In the genomic region with DNA sequence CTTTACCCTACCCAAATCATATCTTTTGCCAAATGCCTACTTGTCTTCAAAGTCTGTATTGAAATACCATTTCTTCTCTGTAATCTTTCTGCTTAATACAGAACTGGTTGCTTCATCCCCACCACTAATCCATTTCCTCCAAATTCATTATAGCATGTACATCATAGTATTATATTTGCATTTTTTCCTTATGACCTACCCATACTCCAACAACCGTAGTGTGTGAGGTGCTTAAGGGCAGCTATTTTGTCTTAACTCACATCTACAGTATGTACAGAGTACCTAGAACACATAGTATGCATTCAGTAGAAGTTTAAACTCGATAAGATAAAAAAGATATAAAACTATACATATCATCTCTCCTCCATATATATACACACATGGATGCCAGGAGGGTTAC, we compare ENCODE assay signal across 16 cellular contexts. TPM values are rescaled to one million over a fixed set of nuclear protein-coding genes. Genes with fewer than 3 reads are reported as not detected.
A peak's percentile ranks its signal among the peaks of the same experiment; 100 is the strongest.
DNase-seq lines count a peak whose midpoint lies in the region; ATAC-seq and TF ChIP-seq lines count a peak whose summit lies in the region.
"Had no signal": no experiment of that assay in that cellular context is flagged by ENCODE, and none has a peak within 500 bp of the region (broad histone marks: within the 10 kb centered on the region; RNA-seq: fewer than 3 reads in every experiment).

No MANE protein-coding gene starts in this region.

- no peak overlapping the region for H2AFZ ChIP-seq in HCT116 (ENCODE audit: low read depth, low read length, poor library complexity, severe bottlenecking)

- peaks cover 57 to 76% of the 10 kb centered on the region in 2 experiments for H3K4me1 ChIP-seq in HCT116 (ENCODE audit: control insufficient read depth in 1 of 2, insufficient read depth in 2 of 2, low read length in 2 of 2)
- H3K4me1 ChIP-seq: BE2C, BLaER1 had no signal

- BruUV-seq in HCT116 (replicated peaks; lab: Mats Ljungman, UMichigan): no TSS peak

- H3K4me2 ChIP-seq in HCT116 (ENCODE audit: low read length): no peak overlapping the region
- H3K4me2 ChIP-seq: BLaER1 had no signal

- no peak for TF ChIP-seq CTCF in HCT116 (IDR thresholded peaks at IDR 0.05 in 2 of 3, conservative IDR thresholded peaks at IDR 0.05 in 1 of 3; ENCODE audit: borderline replicate concordance in 1 of 3, insufficient read depth in 1 of 3, low read depth in 2 of 3, low read length in 2 of 3)
- no peak for TF ChIP-seq CTCF in omental fat pad (IDR thresholded peaks at IDR 0.05)

- CTCF ChIA-PET in HCT116 (lab: Charles Lee): no interaction called here

- no peak overlapping the region for H3K9ac ChIP-seq in HCT116 (ENCODE audit: low read length)
- H3K9ac ChIP-seq: BLaER1 had no signal

- TF ChIP-seq RAD21 in HCT116 (IDR thresholded peaks at IDR 0.05; ENCODE audit: low read depth): no peak

- POLR2A ChIA-PET in HCT116 (lab: Charles Lee): no interaction called here

- H4K20me1 ChIP-seq in HCT116 (ENCODE audit: insufficient read depth): no peaks in the 10 kb centered on the region

- TF ChIP-seq POLR2A in HCT116 (IDR thresholded peaks at IDR 0.05; ENCODE audit: borderline replicate concordance, extremely low read depth, insufficient read depth, insufficient read length): no peak

- peaks cover 27 to 37% of the 10 kb centered on the region in 2 experiments; a peak in 3 of 4 replicates for H3K36me3 ChIP-seq in HCT116 (ENCODE audit: control insufficient read depth in 1 of 2, insufficient read depth in 2 of 2, low read length in 2 of 2)
- H3K36me3 ChIP-seq: BE2C had no signal

- no peaks in the 10 kb centered on the region for H3K27me3 ChIP-seq in HCT116 (ENCODE audit: insufficient read depth, low read length)
- H3K27me3 ChIP-seq: BLaER1 had no signal

- no peaks in the 10 kb centered on the region for H3K9me3 ChIP-seq in HCT116 (ENCODE audit: control insufficient read depth in 1 of 2, insufficient read depth in 1 of 2, low read depth in 1 of 2, low read length in 2 of 2)
- H3K9me3 ChIP-seq: BE2C, BLaER1, Caco-2 had no signal

- no peaks in the 10 kb centered on the region for H3K9me2 ChIP-seq in HCT116 (ENCODE audit: insufficient read depth)

- DNase-seq in HCT116 (ENCODE audit: low read depth, low spot score): no peak
- no peak for DNase-seq in putamen (ENCODE audit: low spot score)
- DNase-seq in omental fat pad (ENCODE audit: low spot score): no peak
- DNase-seq in cortex of kidney (lab: John Stamatoyannopoulos, UW): no peak
- DNase-seq: 8988T; ACHN; BE2C; C1 segment of cervical spinal cord; Caco-2; Calu3; CD4-positive, alpha-beta T cell; CD8-positive, alpha-beta T cell; DMS79 treated with DMSO at 0.1 percent for 48 hours; GF-D8 had no signal

- intact Hi-C loops in HCT116 (cut with micrococcal nuclease): no loop called here

- H3K79me2 ChIP-seq in HCT116 (ENCODE audit: insufficient read depth, low read length): peaks cover 49% of the 10 kb centered on the region

- H3K4me3 ChIP-seq in HCT116 (replicated peaks in 1 of 2; ENCODE audit: low read depth in 1 of 2, low read length in 2 of 2): no peak overlapping the region
- H3K4me3 ChIP-seq: BLaER1 had no signal

- RAD21 ChIA-PET in HCT116 (lab: Charles Lee; ENCODE audit: low non-redundant PET in 1 of 2, low total read pairs in 2 of 2, uncharacterized antibody in 2 of 2, unreplicated experiment in 2 of 2): no interaction called here

- 0 out of 2 replicates have a peak overlapping the region, but pooled peaks have one; percentile 8 for H3K27ac ChIP-seq in HCT116 (ENCODE audit: low read depth, low read length)
- H3K27ac ChIP-seq: BLaER1 had no signal

- ATAC-seq in HCT116 (no peak), esophagus mucosa (peak; percentile 56), omental fat pad (ENCODE audit: low FRiP score) (no peak)
- ATAC-seq: CD8-positive, alpha-beta T cell had no signal

TF ChIP-seq in HCT116, 20 proteins besides CTCF, POLR2A, EP300 and RAD21:
- TF ChIP-seq CEBPB (IDR thresholded peaks at IDR 0.05; ENCODE audit: low read depth) (no peak), JUND (IDR thresholded peaks at IDR 0.05) (no peak), FOSL1 (IDR thresholded peaks at IDR 0.05; ENCODE audit: low read depth) (no peak)
- TF ChIP-seq, protein P1, sequence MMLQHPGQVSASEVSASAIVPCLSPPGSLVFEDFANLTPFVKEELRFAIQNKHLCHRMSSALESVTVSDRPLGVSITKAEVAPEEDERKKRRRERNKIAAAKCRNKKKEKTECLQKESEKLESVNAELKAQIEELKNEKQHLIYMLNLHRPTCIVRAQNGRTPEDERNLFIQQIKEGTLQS (IDR thresholded peaks at IDR 0.05): no peak
- TF ChIP-seq, protein P2, sequence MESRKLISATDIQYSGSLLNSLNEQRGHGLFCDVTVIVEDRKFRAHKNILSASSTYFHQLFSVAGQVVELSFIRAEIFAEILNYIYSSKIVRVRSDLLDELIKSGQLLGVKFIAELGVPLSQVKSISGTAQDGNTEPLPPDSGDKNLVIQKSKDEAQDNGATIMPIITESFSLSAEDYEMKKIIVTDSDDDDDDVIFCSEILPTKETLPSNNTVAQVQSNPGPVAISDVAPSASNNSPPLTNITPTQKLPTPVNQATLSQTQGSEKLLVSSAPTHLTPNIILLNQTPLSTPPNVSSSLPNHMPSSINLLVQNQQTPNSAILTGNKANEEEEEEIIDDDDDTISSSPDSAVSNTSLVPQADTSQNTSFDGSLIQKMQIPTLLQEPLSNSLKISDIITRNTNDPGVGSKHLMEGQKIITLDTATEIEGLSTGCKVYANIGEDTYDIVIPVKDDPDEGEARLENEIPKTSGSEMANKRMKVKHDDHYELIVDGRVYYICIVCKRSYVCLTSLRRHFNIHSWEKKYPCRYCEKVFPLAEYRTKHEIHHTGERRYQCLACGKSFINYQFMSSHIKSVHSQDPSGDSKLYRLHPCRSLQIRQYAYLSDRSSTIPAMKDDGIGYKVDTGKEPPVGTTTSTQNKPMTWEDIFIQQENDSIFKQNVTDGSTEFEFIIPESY (IDR thresholded peaks at IDR 0.05; ENCODE audit: extremely low read depth, insufficient replicate concordance, low read length): no peak

RNA-seq across cellular contexts. Expression of a gene that starts 23.7 kb away (rescaled TPM):
- 195 TPM for total RNA-seq in HCT116 (2021; ENCODE audit: unreplicated experiment)
- polyA plus RNA-seq in HCT116 (2012): 101 and 149 TPM in 2 replicates
- 3.3 TPM for total RNA-seq in esophagus mucosa
- total RNA-seq in omental fat pad: 10 to 100 TPM; 39.7 to 58.8 (median 48.4) TPM

RNA-seq across cellular contexts. Expression of a gene that starts 49.1 kb away (rescaled TPM):
- 88.5 TPM for total RNA-seq in HCT116 (2021; ENCODE audit: unreplicated experiment)
- polyA plus RNA-seq in HCT116 (2012): 28.5 and 41.6 TPM in 2 replicates
- 19.9 TPM for total RNA-seq in esophagus mucosa
- 10 to 100 TPM; 21.9 to 35.9 (median 26.5) TPM for total RNA-seq in omental fat pad

RNA-seq across cellular contexts. Expression of a gene that starts 49.4 kb away (rescaled TPM):
- total RNA-seq in HCT116 (2021; ENCODE audit: unreplicated experiment): 80.7 TPM
- 15.4 and 23.6 TPM in 2 replicates for polyA plus RNA-seq in HCT116 (2012)
- total RNA-seq in esophagus mucosa: 28.0 TPM
- 10 to 100 TPM; 43.5 to 80.4 (median 62.3) TPM for total RNA-seq in omental fat pad
